Comparison of ENCODE assay signal across 1 cellular context in the genomic region with DNA sequence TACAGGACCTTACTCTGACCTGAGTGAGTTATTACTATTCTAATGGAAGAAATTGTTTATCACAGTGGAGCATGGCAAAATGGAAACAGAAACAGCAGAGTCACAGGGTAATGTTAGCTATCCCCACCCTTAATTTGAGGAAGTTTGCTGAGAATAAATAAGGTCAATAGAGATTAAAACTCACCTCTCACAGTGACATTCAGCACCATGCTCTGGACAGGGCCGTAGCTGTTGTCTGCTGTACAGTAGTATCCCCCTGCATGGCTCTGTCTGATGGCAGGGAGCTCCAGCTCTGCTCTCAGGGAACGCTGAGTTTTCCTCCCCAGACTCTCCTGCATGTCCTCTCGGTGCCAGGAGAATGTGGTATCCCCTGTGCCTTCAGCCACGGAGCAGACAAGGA.
TF ChIP-seq lines count a peak whose summit lies in the region.

No MANE protein-coding gene starts in this region.

TF ChIP-seq in SK-N-SH, 30 proteins besides CTCF, POLR2A, EP300 and RAD21:
- TF ChIP-seq CHD2 (IDR thresholded peaks at IDR 0.05; ENCODE audit: low read length, partially characterized antibody) (no peak), REST (IDR thresholded peaks at IDR 0.05; ENCODE audit: low read depth, low read length) (peak; percentile 73; the same call in 1 of the 2 replicates)
